Comparison of ENCODE assay signal across 7 cellular contexts in the genomic region with DNA sequence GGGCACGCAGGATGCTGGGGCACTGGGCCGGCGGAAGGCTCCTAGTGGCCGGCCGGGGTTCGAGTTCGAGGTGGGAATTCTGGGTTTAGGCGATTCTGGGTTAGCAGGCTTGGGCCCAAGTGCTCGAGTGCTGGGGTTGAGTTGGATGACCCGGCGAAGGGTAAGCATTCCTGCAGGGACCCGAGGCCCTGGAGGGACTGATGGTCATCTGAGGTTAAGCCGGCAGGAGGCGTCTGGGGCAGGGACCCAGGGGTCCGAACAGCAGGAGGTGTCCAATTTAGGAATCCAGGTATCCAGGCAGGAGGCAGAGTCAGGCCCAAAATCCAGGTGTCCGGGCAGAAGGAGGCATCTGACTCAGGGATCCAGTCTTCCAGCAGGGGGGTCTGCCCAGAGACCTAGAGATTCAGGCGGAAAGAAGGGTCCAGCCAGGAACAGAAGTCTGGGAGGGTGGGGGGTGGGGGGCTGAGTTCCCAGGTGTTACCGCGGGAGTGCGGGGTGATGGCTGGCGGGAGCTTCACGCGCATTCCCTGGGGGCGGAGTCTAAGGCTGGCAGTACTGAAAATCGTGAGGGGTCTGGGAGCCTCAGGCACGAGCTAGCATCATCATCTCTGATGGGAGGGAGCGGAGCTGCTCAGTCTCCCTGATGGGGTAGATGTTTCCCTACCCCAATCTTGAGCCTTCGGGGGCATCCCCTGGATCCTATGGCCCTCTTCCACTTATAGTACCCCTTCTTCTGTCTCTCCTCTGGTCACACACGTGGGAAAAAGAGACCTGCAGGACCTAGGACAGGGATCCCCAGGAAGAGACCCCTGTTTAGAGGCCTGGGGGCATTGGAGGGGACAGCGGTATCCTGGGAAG. TPM values are rescaled to one million over a fixed set of nuclear protein-coding genes. Genes with fewer than 3 reads are reported as not detected.
DNase-seq lines count a peak whose midpoint lies in the region; ATAC-seq and TF ChIP-seq lines count a peak whose summit lies in the region.

No MANE protein-coding gene starts in this region.

- H3K4me3 ChIP-seq in MG63 (peak overlapping the region; percentile 78), neutrophil (ENCODE audit: low read depth in 1 of 2, low read length in 1 of 2) (peak overlapping the region; percentile 38 to 50)
- H3K4me3 ChIP-seq in effector memory CD4-positive, alpha-beta T cell (ENCODE audit: insufficient read depth, low read depth, low read length, poor library complexity, severe bottlenecking), result peak overlapping the region; percentile 58

- DNase-seq in MG63 (peak; percentile 26), GM19238 (ENCODE audit: insufficient read length, low spot score) (no peak), NCI-H1436 (lab: John Stamatoyannopoulos, UW) (no peak)
- DNase-seq in effector memory CD4-positive, alpha-beta T cell, result no peak

- H3K27ac ChIP-seq in effector memory CD4-positive, alpha-beta T cell (ENCODE audit: insufficient read depth, low read length, poor library complexity, severe bottlenecking), result peak overlapping the region; percentile 47
- no peak overlapping the region for H3K27ac ChIP-seq in neutrophil

- H3K9me3 ChIP-seq in MG63, result no peaks in the 10 kb centered on the region
- H3K9me3 ChIP-seq in effector memory CD4-positive, alpha-beta T cell (ENCODE audit: control insufficient read depth, low read length), result no peaks in the 10 kb centered on the region
- no peaks in the 10 kb centered on the region for H3K9me3 ChIP-seq in neutrophil

- TF ChIP-seq CTCF in GM12874 (IDR thresholded peaks at IDR 0.05; ENCODE audit: insufficient read depth, low read depth, low read length), result 0 out of 2 replicates have a peak, but pooled peaks have one; percentile 27
- TF ChIP-seq CTCF in neutrophil (IDR thresholded peaks at IDR 0.05), result peak; percentile 5

- peaks cover 18% of the 10 kb centered on the region for H3K4me1 ChIP-seq in effector memory CD4-positive, alpha-beta T cell (ENCODE audit: control insufficient read depth, insufficient read depth, low read length, poor library complexity, severe bottlenecking)
- H3K4me1 ChIP-seq in neutrophil (ENCODE audit: control insufficient read depth in 1 of 2, insufficient read depth in 1 of 2, low read depth in 1 of 2, low read length in 1 of 2), result peaks cover 14 to 17% of the 10 kb centered on the region in 2 experiments

- H3K27me3 ChIP-seq in MG63 (no peaks in the 10 kb centered on the region), neutrophil (peaks cover 54% of the 10 kb centered on the region)
- no peaks in the 10 kb centered on the region for H3K27me3 ChIP-seq in effector memory CD4-positive, alpha-beta T cell (replicated peaks; ENCODE audit: control insufficient read depth, insufficient read depth, low read length, poor library complexity, severe bottlenecking)

- ATAC-seq in esophagus mucosa, result no peak

- no peaks in the 10 kb centered on the region for H3K36me3 ChIP-seq in MG63
- H3K36me3 ChIP-seq in effector memory CD4-positive, alpha-beta T cell (ENCODE audit: control insufficient read depth, insufficient read depth, low read length), result no peaks in the 10 kb centered on the region
- no peaks in the 10 kb centered on the region for H3K36me3 ChIP-seq in neutrophil

RNA-seq across cellular contexts. Expression of gene GPR3, which starts 0.6 kb away (rescaled TPM):
- total RNA-seq in MG63 (2014; rRNA removed; shearing (Covaris generic); ENCODE audit: low replicate concordance), result not detected in 2 replicates
- total RNA-seq in esophagus mucosa, result 0.52 TPM

RNA-seq across cellular contexts. Expression of gene CD164L2, which starts 9.9 kb away (rescaled TPM):
- not detected in 2 replicates for total RNA-seq in MG63 (2014; rRNA removed; shearing (Covaris generic); ENCODE audit: low replicate concordance)
- total RNA-seq in esophagus mucosa, result 12.2 TPM

RNA-seq across cellular contexts. Expression of gene FCN3, which starts 18.4 kb away (rescaled TPM):
- total RNA-seq in MG63 (2014; rRNA removed; shearing (Covaris generic); ENCODE audit: low replicate concordance), result not detected in 2 replicates
- total RNA-seq in esophagus mucosa, result 2.4 TPM

RNA-seq across cellular contexts. Expression of gene MAP3K6, which starts 26.2 kb away (rescaled TPM):
- 11.5 and 26.9 TPM in 2 replicates for total RNA-seq in MG63 (2014; rRNA removed; shearing (Covaris generic); ENCODE audit: low replicate concordance)
- total RNA-seq in esophagus mucosa, result 76.3 TPM

RNA-seq across cellular contexts. Expression of gene SYTL1, which starts 51.2 kb away (rescaled TPM):
- total RNA-seq in MG63 (2014; rRNA removed; shearing (Covaris generic); ENCODE audit: low replicate concordance), result not detected in 2 replicates
- 113 TPM for total RNA-seq in esophagus mucosa

Comparison
In these comparisons a context has a peak if more than half of its experiments do, and no peak if none do; other contexts are left out.
1. RNA of gene CD164L2, which starts 9.9 kb away (total RNA-seq): 12.2 TPM in esophagus mucosa (single experiment); not detected in MG63; every median in the first group is over 10 times any median in the second.
2. Peak in every context shown above with its lines, with median percentiles within 50 percentile points of each other: H3K4me3 ChIP-seq.